1 cellular context compared by ENCODE assay signal in genomic region chr14:49939215-49939614, GRCh38.
TF ChIP-seq lines count a peak whose summit lies in the region.

No MANE protein-coding gene starts in this region.

TF ChIP-seq in HepG2, 621 proteins besides CTCF, POLR2A, EP300 and RAD21:
- peak; percentile 69; the same call in 1 of the 2 replicates for TF ChIP-seq ZNF431 (CRISPR knock-in tag; IDR thresholded peaks at IDR 0.05; ENCODE audit: borderline replicate concordance, low read depth)
